Comparison of ENCODE assay signal across 11 cellular contexts in the genomic region with DNA sequence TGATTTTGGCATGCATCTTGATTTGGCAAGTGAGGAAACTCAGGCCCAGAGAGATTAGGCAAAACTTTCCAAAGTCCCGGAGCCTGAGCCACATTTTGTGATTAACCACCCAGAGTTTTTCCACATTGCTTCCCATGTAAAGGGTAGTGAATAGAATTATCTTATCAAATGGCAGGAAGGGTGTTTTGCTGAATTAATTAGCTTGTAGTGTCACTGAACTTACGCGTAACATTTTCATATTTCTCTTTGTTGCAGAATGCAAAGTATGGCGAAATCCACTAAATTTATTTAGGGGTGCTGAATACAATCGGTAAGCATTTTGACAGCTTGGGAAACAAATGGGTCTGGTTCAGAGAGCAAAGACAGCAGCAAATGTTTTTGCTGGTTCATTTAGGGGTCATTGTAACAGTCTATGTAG.
"Had no signal": no experiment of that assay in that cellular context is flagged by ENCODE, and none has a peak within 500 bp of the region (broad histone marks: within the 10 kb centered on the region; RNA-seq: fewer than 3 reads in every experiment).

No MANE protein-coding gene starts in this region.

- H3K9me3 ChIP-seq: body of pancreas, pancreas had no signal

- H3K9ac ChIP-seq: neural progenitor cell had no signal

- H3K36me3 ChIP-seq: neural progenitor cell, pancreas had no signal

- DNase-seq: activated CD4-positive, alpha-beta T cell treated with anti-CD3 and anti-CD28 coated beads for 4 hours; activated naive CD4-positive, alpha-beta T cell treated with anti-CD3 and anti-CD28 coated beads for 36 hours; body of pancreas; cerebellar nuclear complex; glutamatergic neuron; immature natural killer cell; pancreas; stimulated activated CD4-positive, alpha-beta T cell treated with anti-CD3 and anti-CD28 coated beads, Interleukin-4, amount 100 ng/mL, for 4 hours; stimulated activated naive CD8-positive, alpha-beta T cell treated with anti-CD3 and anti-CD28 coated beads, Interleukin-15, amount 100 ng/mL, for 72 hours; T-helper 1 cell had no signal

- H3K27ac ChIP-seq: body of pancreas, neural progenitor cell, pancreas had no signal

- ATAC-seq: body of pancreas; pancreas; stimulated activated naive CD8-positive, alpha-beta T cell treated with anti-CD3 and anti-CD28 coated beads, Interleukin-15, amount 100 ng/mL, for 72 hours had no signal

- H3K27me3 ChIP-seq: body of pancreas, neural progenitor cell, pancreas had no signal

- H2AFZ ChIP-seq: neural progenitor cell had no signal

- H3K4me3 ChIP-seq: body of pancreas, neural progenitor cell, pancreas had no signal

- H3K4me2 ChIP-seq: neural progenitor cell had no signal
